In the genomic region with DNA sequence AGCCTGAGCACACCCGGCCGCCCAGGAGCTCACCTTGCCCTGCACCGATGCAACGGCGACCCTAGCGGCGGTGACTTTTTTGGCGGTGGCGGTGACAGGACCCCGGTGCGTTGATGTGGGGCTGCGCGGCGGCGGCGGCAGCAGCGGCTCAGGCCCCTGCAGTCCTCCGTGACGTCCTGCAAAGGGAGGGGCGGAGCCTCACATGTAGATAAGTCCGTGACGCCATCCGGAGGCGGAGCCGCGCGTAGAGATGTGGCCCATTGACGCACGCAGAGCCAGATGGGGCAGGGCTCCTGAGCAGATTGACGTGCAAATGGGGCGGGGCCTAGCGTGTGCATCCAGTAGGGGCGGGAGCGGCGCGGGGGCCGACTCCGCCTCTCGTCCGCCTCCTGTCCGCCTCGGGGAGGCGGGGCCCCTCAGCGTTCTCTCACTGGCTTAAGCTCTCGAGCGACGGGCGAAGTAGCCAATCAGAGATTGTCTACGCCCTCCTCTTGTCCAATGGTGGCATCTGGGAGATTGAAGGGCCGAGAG, we compare ENCODE assay signal across 1 cellular context.
TF ChIP-seq lines count a peak whose summit lies in the region.

A gene with protein sequence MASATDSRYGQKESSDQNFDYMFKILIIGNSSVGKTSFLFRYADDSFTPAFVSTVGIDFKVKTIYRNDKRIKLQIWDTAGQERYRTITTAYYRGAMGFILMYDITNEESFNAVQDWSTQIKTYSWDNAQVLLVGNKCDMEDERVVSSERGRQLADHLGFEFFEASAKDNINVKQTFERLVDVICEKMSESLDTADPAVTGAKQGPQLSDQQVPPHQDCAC (minus strand): TSS at position 180 of the 531 bp plus-strand sequence. CDS start 1,302 bp downstream, outside the sequence.

TF ChIP-seq in K562, 482 proteins besides CTCF, POLR2A, EP300 and RAD21 (continued from another document and continues in another):
- TF ChIP-seq, protein P1, sequence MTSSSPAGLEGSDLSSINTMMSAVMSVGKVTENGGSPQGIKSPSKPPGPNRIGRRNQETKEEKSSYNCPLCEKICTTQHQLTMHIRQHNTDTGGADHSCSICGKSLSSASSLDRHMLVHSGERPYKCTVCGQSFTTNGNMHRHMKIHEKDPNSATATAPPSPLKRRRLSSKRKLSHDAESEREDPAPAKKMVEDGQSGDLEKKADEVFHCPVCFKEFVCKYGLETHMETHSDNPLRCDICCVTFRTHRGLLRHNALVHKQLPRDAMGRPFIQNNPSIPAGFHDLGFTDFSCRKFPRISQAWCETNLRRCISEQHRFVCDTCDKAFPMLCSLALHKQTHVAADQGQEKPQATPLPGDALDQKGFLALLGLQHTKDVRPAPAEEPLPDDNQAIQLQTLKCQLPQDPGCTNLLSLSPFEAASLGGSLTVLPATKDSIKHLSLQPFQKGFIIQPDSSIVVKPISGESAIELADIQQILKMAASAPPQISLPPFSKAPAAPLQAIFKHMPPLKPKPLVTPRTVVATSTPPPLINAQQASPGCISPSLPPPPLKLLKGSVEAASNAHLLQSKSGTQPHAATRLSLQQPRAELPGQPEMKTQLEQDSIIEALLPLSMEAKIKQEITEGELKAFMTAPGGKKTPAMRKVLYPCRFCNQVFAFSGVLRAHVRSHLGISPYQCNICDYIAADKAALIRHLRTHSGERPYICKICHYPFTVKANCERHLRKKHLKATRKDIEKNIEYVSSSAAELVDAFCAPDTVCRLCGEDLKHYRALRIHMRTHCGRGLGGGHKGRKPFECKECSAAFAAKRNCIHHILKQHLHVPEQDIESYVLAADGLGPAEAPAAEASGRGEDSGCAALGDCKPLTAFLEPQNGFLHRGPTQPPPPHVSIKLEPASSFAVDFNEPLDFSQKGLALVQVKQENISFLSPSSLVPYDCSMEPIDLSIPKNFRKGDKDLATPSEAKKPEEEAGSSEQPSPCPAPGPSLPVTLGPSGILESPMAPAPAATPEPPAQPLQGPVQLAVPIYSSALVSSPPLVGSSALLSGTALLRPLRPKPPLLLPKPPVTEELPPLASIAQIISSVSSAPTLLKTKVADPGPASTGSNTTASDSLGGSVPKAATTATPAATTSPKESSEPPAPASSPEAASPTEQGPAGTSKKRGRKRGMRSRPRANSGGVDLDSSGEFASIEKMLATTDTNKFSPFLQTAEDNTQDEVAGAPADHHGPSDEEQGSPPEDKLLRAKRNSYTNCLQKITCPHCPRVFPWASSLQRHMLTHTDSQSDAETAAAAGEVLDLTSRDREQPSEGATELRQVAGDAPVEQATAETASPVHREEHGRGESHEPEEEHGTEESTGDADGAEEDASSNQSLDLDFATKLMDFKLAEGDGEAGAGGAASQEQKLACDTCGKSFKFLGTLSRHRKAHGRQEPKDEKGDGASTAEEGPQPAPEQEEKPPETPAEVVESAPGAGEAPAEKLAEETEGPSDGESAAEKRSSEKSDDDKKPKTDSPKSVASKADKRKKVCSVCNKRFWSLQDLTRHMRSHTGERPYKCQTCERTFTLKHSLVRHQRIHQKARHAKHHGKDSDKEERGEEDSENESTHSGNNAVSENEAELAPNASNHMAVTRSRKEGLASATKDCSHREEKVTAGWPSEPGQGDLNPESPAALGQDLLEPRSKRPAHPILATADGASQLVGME (CRISPR knock-in tag; IDR thresholded peaks at IDR 0.05), result no peak
- TF ChIP-seq RBM25 (IDR thresholded peaks at IDR 0.05; ENCODE audit: low read depth, low read length, severe bottlenecking), result peak; percentile 98
- TF ChIP-seq SRSF9 (IDR thresholded peaks at IDR 0.05; ENCODE audit: borderline replicate concordance, low read depth, low read length), result no peak
- TF ChIP-seq ZNF282 (CRISPR knock-in tag; IDR thresholded peaks at IDR 0.05), result no peak
- TF ChIP-seq, protein P2, sequence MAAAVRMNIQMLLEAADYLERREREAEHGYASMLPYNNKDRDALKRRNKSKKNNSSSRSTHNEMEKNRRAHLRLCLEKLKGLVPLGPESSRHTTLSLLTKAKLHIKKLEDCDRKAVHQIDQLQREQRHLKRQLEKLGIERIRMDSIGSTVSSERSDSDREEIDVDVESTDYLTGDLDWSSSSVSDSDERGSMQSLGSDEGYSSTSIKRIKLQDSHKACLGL (CRISPR knock-in tag; IDR thresholded peaks at IDR 0.05; ENCODE audit: borderline replicate concordance, poor library complexity, severe bottlenecking), result no peak
- TF ChIP-seq, protein P3, sequence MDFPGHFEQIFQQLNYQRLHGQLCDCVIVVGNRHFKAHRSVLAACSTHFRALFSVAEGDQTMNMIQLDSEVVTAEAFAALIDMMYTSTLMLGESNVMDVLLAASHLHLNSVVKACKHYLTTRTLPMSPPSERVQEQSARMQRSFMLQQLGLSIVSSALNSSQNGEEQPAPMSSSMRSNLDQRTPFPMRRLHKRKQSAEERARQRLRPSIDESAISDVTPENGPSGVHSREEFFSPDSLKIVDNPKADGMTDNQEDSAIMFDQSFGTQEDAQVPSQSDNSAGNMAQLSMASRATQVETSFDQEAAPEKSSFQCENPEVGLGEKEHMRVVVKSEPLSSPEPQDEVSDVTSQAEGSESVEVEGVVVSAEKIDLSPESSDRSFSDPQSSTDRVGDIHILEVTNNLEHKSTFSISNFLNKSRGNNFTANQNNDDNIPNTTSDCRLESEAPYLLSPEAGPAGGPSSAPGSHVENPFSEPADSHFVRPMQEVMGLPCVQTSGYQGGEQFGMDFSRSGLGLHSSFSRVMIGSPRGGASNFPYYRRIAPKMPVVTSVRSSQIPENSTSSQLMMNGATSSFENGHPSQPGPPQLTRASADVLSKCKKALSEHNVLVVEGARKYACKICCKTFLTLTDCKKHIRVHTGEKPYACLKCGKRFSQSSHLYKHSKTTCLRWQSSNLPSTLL (IDR thresholded peaks at IDR 0.05), result peak; percentile 52; the same call in 1 of the 2 replicates
- TF ChIP-seq ZNF197 (CRISPR knock-in tag; IDR thresholded peaks at IDR 0.05; ENCODE audit: low read depth), result no peak
- TF ChIP-seq RBFOX2 (IDR thresholded peaks at IDR 0.05; ENCODE audit: low read depth, low read length), result 0 out of 2 replicates have a peak, but pooled peaks have one; percentile 20
- TF ChIP-seq NFYB (IDR thresholded peaks at IDR 0.05; ENCODE audit: extremely low read depth, insufficient read length), result peak; percentile 100
- no peak for TF ChIP-seq SAFB2 (IDR thresholded peaks at IDR 0.05; ENCODE audit: borderline replicate concordance, low read depth, low read length, severe bottlenecking)
- no peak for TF ChIP-seq MIER1 (IDR thresholded peaks at IDR 0.05; ENCODE audit: low read depth)
- peak; percentile 71 for TF ChIP-seq HNRNPLL (IDR thresholded peaks at IDR 0.05; ENCODE audit: low read depth, low read length, poor library complexity, severe bottlenecking)
- no peak for TF ChIP-seq SOX6 (IDR thresholded peaks at IDR 0.05)
- TF ChIP-seq TSC22D4 (tag; IDR thresholded peaks at IDR 0.05), result no peak
- TF ChIP-seq ZFP36 (IDR thresholded peaks at IDR 0.05; ENCODE audit: low read depth, low read length, partially characterized antibody), result peak; percentile 74
- TF ChIP-seq ZNF184 (CRISPR knock-in tag; IDR thresholded peaks at IDR 0.05), result no peak
- TF ChIP-seq MED1 (CRISPR knock-in tag; IDR thresholded peaks at IDR 0.05; ENCODE audit: borderline replicate concordance), result no peak
- TF ChIP-seq, protein P4, sequence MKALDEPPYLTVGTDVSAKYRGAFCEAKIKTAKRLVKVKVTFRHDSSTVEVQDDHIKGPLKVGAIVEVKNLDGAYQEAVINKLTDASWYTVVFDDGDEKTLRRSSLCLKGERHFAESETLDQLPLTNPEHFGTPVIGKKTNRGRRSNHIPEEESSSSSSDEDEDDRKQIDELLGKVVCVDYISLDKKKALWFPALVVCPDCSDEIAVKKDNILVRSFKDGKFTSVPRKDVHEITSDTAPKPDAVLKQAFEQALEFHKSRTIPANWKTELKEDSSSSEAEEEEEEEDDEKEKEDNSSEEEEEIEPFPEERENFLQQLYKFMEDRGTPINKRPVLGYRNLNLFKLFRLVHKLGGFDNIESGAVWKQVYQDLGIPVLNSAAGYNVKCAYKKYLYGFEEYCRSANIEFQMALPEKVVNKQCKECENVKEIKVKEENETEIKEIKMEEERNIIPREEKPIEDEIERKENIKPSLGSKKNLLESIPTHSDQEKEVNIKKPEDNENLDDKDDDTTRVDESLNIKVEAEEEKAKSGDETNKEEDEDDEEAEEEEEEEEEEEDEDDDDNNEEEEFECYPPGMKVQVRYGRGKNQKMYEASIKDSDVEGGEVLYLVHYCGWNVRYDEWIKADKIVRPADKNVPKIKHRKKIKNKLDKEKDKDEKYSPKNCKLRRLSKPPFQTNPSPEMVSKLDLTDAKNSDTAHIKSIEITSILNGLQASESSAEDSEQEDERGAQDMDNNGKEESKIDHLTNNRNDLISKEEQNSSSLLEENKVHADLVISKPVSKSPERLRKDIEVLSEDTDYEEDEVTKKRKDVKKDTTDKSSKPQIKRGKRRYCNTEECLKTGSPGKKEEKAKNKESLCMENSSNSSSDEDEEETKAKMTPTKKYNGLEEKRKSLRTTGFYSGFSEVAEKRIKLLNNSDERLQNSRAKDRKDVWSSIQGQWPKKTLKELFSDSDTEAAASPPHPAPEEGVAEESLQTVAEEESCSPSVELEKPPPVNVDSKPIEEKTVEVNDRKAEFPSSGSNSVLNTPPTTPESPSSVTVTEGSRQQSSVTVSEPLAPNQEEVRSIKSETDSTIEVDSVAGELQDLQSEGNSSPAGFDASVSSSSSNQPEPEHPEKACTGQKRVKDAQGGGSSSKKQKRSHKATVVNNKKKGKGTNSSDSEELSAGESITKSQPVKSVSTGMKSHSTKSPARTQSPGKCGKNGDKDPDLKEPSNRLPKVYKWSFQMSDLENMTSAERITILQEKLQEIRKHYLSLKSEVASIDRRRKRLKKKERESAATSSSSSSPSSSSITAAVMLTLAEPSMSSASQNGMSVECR (CRISPR knock-in tag; IDR thresholded peaks at IDR 0.05), result peak; percentile 55; the same call in 1 of the 2 replicates
- TF ChIP-seq MBD2 (IDR thresholded peaks at IDR 0.05; ENCODE audit: borderline replicate concordance, low read depth), result peak; percentile 99
- peak; percentile 37; the same call in 1 of the 2 replicates for TF ChIP-seq JUND (IDR thresholded peaks at IDR 0.05; ENCODE audit: borderline replicate concordance, low read depth, low read length)
- no peak for TF ChIP-seq JUND (tag; IDR thresholded peaks at IDR 0.05; ENCODE audit: borderline replicate concordance, low read depth, low read length)
- TF ChIP-seq ZNF431 (CRISPR knock-in tag; IDR thresholded peaks at IDR 0.05), result no peak
- TF ChIP-seq, protein P5, sequence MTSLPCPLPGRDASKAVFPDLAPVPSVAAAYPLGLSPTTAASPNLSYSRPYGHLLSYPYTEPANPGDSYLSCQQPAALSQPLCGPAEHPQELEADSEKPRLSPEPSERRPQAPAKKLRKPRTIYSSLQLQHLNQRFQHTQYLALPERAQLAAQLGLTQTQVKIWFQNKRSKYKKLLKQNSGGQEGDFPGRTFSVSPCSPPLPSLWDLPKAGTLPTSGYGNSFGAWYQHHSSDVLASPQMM (CRISPR knock-in tag; IDR thresholded peaks at IDR 0.05), result no peak
- TF ChIP-seq, protein P6, sequence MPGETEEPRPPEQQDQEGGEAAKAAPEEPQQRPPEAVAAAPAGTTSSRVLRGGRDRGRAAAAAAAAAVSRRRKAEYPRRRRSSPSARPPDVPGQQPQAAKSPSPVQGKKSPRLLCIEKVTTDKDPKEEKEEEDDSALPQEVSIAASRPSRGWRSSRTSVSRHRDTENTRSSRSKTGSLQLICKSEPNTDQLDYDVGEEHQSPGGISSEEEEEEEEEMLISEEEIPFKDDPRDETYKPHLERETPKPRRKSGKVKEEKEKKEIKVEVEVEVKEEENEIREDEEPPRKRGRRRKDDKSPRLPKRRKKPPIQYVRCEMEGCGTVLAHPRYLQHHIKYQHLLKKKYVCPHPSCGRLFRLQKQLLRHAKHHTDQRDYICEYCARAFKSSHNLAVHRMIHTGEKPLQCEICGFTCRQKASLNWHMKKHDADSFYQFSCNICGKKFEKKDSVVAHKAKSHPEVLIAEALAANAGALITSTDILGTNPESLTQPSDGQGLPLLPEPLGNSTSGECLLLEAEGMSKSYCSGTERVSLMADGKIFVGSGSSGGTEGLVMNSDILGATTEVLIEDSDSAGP (CRISPR knock-in tag; IDR thresholded peaks at IDR 0.05), result no peak
- TF ChIP-seq, protein P7, sequence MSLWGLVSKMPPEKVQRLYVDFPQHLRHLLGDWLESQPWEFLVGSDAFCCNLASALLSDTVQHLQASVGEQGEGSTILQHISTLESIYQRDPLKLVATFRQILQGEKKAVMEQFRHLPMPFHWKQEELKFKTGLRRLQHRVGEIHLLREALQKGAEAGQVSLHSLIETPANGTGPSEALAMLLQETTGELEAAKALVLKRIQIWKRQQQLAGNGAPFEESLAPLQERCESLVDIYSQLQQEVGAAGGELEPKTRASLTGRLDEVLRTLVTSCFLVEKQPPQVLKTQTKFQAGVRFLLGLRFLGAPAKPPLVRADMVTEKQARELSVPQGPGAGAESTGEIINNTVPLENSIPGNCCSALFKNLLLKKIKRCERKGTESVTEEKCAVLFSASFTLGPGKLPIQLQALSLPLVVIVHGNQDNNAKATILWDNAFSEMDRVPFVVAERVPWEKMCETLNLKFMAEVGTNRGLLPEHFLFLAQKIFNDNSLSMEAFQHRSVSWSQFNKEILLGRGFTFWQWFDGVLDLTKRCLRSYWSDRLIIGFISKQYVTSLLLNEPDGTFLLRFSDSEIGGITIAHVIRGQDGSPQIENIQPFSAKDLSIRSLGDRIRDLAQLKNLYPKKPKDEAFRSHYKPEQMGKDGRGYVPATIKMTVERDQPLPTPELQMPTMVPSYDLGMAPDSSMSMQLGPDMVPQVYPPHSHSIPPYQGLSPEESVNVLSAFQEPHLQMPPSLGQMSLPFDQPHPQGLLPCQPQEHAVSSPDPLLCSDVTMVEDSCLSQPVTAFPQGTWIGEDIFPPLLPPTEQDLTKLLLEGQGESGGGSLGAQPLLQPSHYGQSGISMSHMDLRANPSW (CRISPR knock-in tag; IDR thresholded peaks at IDR 0.05), result 0 out of 2 replicates have a peak, but pooled peaks have one; percentile 57
- TF ChIP-seq FOXK2 (conservative IDR thresholded peaks at IDR 0.05 in 1 of 2, IDR thresholded peaks at IDR 0.05 in 1 of 2; ENCODE audit: low read depth in 2 of 2), result peak in 1 of 2 experiments; percentile 31; a peak in 1 of 4 replicates
- 0 out of 4 replicates have a peak, but pooled peaks of 1 of the 2 experiments have one; percentile 45 for TF ChIP-seq SRF (CRISPR knock-in tag; IDR thresholded peaks at IDR 0.05)
- no peak for TF ChIP-seq ZNF589 (CRISPR knock-in tag; IDR thresholded peaks at IDR 0.05; ENCODE audit: low read depth)
- no peak for TF ChIP-seq SMARCC2 (IDR thresholded peaks at IDR 0.05; ENCODE audit: low read depth)
- TF ChIP-seq HNRNPL (IDR thresholded peaks at IDR 0.05; ENCODE audit: low read depth, low read length), result no peak
- no peak for TF ChIP-seq KLF1 (tag; IDR thresholded peaks at IDR 0.05)
- TF ChIP-seq PHF8 (IDR thresholded peaks at IDR 0.05; ENCODE audit: borderline replicate concordance, low read length), result peak; percentile 50; the same call in 1 of the 2 replicates
- TF ChIP-seq TEAD1 (CRISPR knock-in tag; IDR thresholded peaks at IDR 0.05), result no peak
- TF ChIP-seq, protein P8, sequence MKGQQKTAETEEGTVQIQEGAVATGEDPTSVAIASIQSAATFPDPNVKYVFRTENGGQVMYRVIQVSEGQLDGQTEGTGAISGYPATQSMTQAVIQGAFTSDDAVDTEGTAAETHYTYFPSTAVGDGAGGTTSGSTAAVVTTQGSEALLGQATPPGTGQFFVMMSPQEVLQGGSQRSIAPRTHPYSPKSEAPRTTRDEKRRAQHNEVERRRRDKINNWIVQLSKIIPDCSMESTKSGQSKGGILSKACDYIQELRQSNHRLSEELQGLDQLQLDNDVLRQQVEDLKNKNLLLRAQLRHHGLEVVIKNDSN (CRISPR knock-in tag; IDR thresholded peaks at IDR 0.05), result peak; percentile 55; the same call in 1 of the 2 replicates
- peak; percentile 57 for TF ChIP-seq EGR1 (conservative IDR thresholded peaks at IDR 0.05)
- no peak for TF ChIP-seq COPS2 (conservative IDR thresholded peaks at IDR 0.05)
- TF ChIP-seq U2AF1 (optimal IDR thresholded peaks at IDR 0.05; ENCODE audit: low read depth, low read length), result peak; percentile 12
- no peak for TF ChIP-seq DNMT1 (IDR thresholded peaks at IDR 0.05)
